In genomic region chr22:21642584-21643448, GRCh38 we compare ENCODE assay signal across 8 cellular contexts. TPM values are rescaled to one million over a fixed set of nuclear protein-coding genes. Genes with fewer than 3 reads are reported as not detected.
DNase-seq lines count a peak whose midpoint lies in the region; ATAC-seq, FAIRE-seq and TF ChIP-seq lines count a peak whose summit lies in the region.

No MANE protein-coding gene starts in this region.

- H4K20me1 ChIP-seq in HepG2 (ENCODE audit: insufficient read depth, low read length) = no peaks in the 10 kb centered on the region

- DNase-seq in SIG-M5 treated with dmso at 0.1 percent for 504 hours (lab: John Stamatoyannopoulos, UW; ENCODE audit: unreplicated experiment) (peak; percentile 46), SIG-M5 (lab: John Stamatoyannopoulos, UW) (no peak), NCI-H146 treated with DMSO at 0.1 percent for 48 hours (lab: John Stamatoyannopoulos, UW; ENCODE audit: unreplicated experiment) (peak; percentile 7), chondrocyte (ENCODE audit: low spot score) (no peak), HepG2 (ENCODE audit: low spot score) (peak; percentile 62), Ammon's horn (ENCODE audit: low spot score) (no peak)
- DNase-seq in stimulated activated CD4-positive, alpha-beta T cell treated with anti-CD3 and anti-CD28 coated beads, TNF-alpha, amount 100 ng/mL, for 48 hours (ENCODE audit: low read depth in 3 of 3) = peak in 2 of 3 donors; percentile 43 to 63

- peaks cover 56% of the 10 kb centered on the region for H3K4me1 ChIP-seq in HepG2 (ENCODE audit: insufficient read depth, low read length)

- TF ChIP-seq EP300 in HepG2 (IDR thresholded peaks at IDR 0.05; ENCODE audit: low read depth in 2 of 2, low read length in 2 of 2) (no peak), HepG2 (CRISPR knock-in tag; IDR thresholded peaks at IDR 0.05; ENCODE audit: borderline replicate concordance) (no peak)

- no peaks in the 10 kb centered on the region for H3K9me3 Mint-ChIP-seq in chondrocyte (ENCODE audit: low read depth)

- peaks cover 4% of the 10 kb centered on the region for H3K36me3 Mint-ChIP-seq in chondrocyte (ENCODE audit: low read depth)

- H3K79me2 ChIP-seq in HepG2 (ENCODE audit: insufficient read depth, low read length) = peaks cover 10% of the 10 kb centered on the region

- BruUV-seq in HepG2 (replicated peaks; lab: Mats Ljungman, UMichigan) = TSS peak; percentile 60

- FAIRE-seq in HepG2 (lab: Jason Lieb, UNC) = peak; percentile 86

- peak overlapping the region; percentile 82 for H3K4me2 ChIP-seq in HepG2 (ENCODE audit: low read depth, low read length)

- H3K4me1 Mint-ChIP-seq in chondrocyte (ENCODE audit: low read depth) = peaks cover 29% of the 10 kb centered on the region

- H3K27ac Mint-ChIP-seq in chondrocyte (ENCODE audit: unreplicated experiment) = peak overlapping the region; percentile 90

- TF ChIP-seq CTCF in WI38 (IDR thresholded peaks at IDR 0.05; ENCODE audit: low read depth, low read length) = peak; percentile 51
- TF ChIP-seq CTCF in chondrocyte (IDR thresholded peaks at IDR 0.05) = peak; percentile 84
- peak; percentile 78 for TF ChIP-seq CTCF in HepG2 (CRISPR knock-in tag; IDR thresholded peaks at IDR 0.05)

- H3K9me3 ChIP-seq in HepG2 (ENCODE audit: low read length) = no peaks in the 10 kb centered on the region

- H3K4me3 Mint-ChIP-seq in chondrocyte (ENCODE audit: unreplicated experiment) = peak overlapping the region; percentile 87

- in situ Hi-C loops in HepG2 (cut with HindIII; ENCODE audit: extremely low pct_ligation_motif_present, low pct_unique_long_range_greater_than_20kb) = no loop called here

- TF ChIP-seq RAD21 in HepG2 (CRISPR knock-in tag; IDR thresholded peaks at IDR 0.05) = peak; percentile 74

- no peaks in the 10 kb centered on the region for H3K27me3 ChIP-seq in HepG2 (ENCODE audit: control insufficient read depth in 1 of 2, insufficient read depth in 2 of 2, low read length in 2 of 2)

- intact Hi-C loops in HepG2 (cut with micrococcal nuclease; ENCODE audit: unreplicated experiment) = loop anchor here (2.0 to 5.0 kb wide), 2 partner anchors 18 to 51 kb away; no protein-coding TSS in a partner anchor

- H2AFZ ChIP-seq in HepG2 (ENCODE audit: low read length) = no peak overlapping the region

- ATAC-seq in HepG2 = peak; percentile 50

- CTCF ChIA-PET in HepG2 (lab: Yijun Ruan, JAX; ENCODE audit: low intra/inter-chr PET ratio, low total read pairs) = interaction anchor here (1.6 to 3.0 kb wide), 3 partner anchors 13 to 49 kb away, joined by 3 to 16 read pairs (median 11); partner anchors contain the start of gene YDJC

- no peak; a peak in 1 of 4 replicates for TF ChIP-seq POLR2A in HepG2 (IDR thresholded peaks at IDR 0.05; ENCODE audit: insufficient read depth in 1 of 2, low read depth in 2 of 2, low read length in 2 of 2)

- H3K36me3 ChIP-seq in HepG2 (replicated peaks in 1 of 2; ENCODE audit: control insufficient read depth in 1 of 2, insufficient read depth in 2 of 2, low read length in 2 of 2) = peaks cover 0 to 13% of the 10 kb centered on the region in 2 experiments; a peak in 2 of 5 replicates

- WGBS in HepG2 (ENCODE audit: low lambda C conversion rate) = 2% methylated on average over 26 of the region's 56 CpGs

- H3K9ac ChIP-seq in HepG2 (ENCODE audit: insufficient read depth, low read depth, low read length) = peak overlapping the region; percentile 79

- POLR2A ChIA-PET in HepG2 (lab: Yijun Ruan, JAX) = interaction anchor here (0.6 to 3.3 kb wide), 11 partner anchors 7 to 685 kb away, joined by 3 to 58 read pairs (median 5); partner anchors contain the start of genes CCDC116, PPIL2 and YDJC

- H3K27me3 Mint-ChIP-seq in chondrocyte (ENCODE audit: low read depth) = no peaks in the 10 kb centered on the region

- peak overlapping the region; percentile 78 for H3K27ac ChIP-seq in HepG2 (ENCODE audit: extremely low read length, insufficient read depth, low read length)

- H3K4me3 ChIP-seq in WI38 (ENCODE audit: low read depth, low read length) (peak overlapping the region; percentile 77), HepG2 (replicated peaks in 1 of 3; ENCODE audit: insufficient read depth in 1 of 3, low read depth in 2 of 3, low read length in 3 of 3) (peak overlapping the region; percentile 66 to 87 (median 85))

RNA-seq across cellular contexts. Expression of gene SDF2L1, which starts 0.7 kb away (rescaled TPM):
- total RNA-seq in chondrocyte (21.2 to 28.4 TPM (median 26.0 TPM) in 3 replicates), HepG2 (2016; rRNA removed; fragmentation: Illumina TruSeq; extraction: Trizol) (39.7 and 57.4 TPM in 2 replicates)
- total RNA-seq in HepG2 (2016; cell fraction: cytosol; rRNA removed; fragmentation: Illumina TruSeq; extraction: Trizol; ENCODE audit: low read depth) = 33.2 and 40.3 TPM in 2 replicates
- total RNA-seq in HepG2 (2016; cell fraction: insoluble cytoplasmic fraction; rRNA removed; fragmentation: Illumina TruSeq; extraction: Trizol) = 40.0 and 62.7 TPM in 2 replicates
- 45.7 and 54.6 TPM in 2 replicates for total RNA-seq in HepG2 (2016; cell fraction: membrane; rRNA removed; fragmentation: Illumina TruSeq; extraction: Trizol)
- 34.2 and 40.4 TPM in 2 replicates for total RNA-seq in HepG2 (2016; cell fraction: nucleus; rRNA removed; fragmentation: Illumina TruSeq; extraction: Trizol)
- 16.6 and 18.0 TPM in 2 replicates for polyA plus RNA-seq in HepG2 (2011; rRNA removed)
- polyA plus RNA-seq in HepG2 (2011; cell fraction: cytosol; rRNA removed) = 15.2 and 26.9 TPM in 2 replicates
- polyA plus RNA-seq in HepG2 (2011; cell fraction: nucleus; rRNA removed) = 10.9 and 11.0 TPM in 2 replicates
- polyA plus RNA-seq in HepG2 (2012) = 13.3 and 21.0 TPM in 2 replicates
- polyA plus RNA-seq in HepG2 (2016; cell fraction: cytosol; fragmentation: Illumina TruSeq; extraction: Trizol; ENCODE audit: low read depth) = 42.3 and 50.0 TPM in 2 replicates
- polyA plus RNA-seq in HepG2 (2016; cell fraction: insoluble cytoplasmic fraction; fragmentation: Illumina TruSeq; extraction: Trizol; ENCODE audit: low read depth) = 46.2 TPM in 2 replicates
- polyA plus RNA-seq in HepG2 (2016; cell fraction: membrane; fragmentation: Illumina TruSeq; extraction: Trizol; ENCODE audit: low read depth) = 43.9 and 48.5 TPM in 2 replicates
- 73.9 and 89.3 TPM in 2 replicates for polyA plus RNA-seq in HepG2 (2016; cell fraction: nucleus; fragmentation: Illumina TruSeq; extraction: Trizol; ENCODE audit: insufficient read depth, low read depth)
- polyA minus RNA-seq in HepG2 (2011; rRNA and poly(A)+ RNA removed; ENCODE audit: low replicate concordance) = 24.5 and 32.2 TPM in 2 replicates
- 8.3 and 14.1 TPM in 2 replicates for polyA minus RNA-seq in HepG2 (2011; cell fraction: cytosol; rRNA and poly(A)+ RNA removed)
- 2.6 and 5.5 TPM in 2 replicates for polyA minus RNA-seq in HepG2 (2011; cell fraction: nucleus; rRNA and poly(A)+ RNA removed)

RNA-seq across cellular contexts. Expression of gene CCDC116, which starts 10.3 kb away (rescaled TPM):
- total RNA-seq in chondrocyte = 0.44 to 0.85 TPM (median 0.47 TPM) in 3 replicates
- total RNA-seq in HepG2 (2016; rRNA removed; fragmentation: Illumina TruSeq; extraction: Trizol) = 0.33 TPM in 1 of 2 replicates, not detected in the other
- total RNA-seq in HepG2 (2016; cell fraction: cytosol; rRNA removed; fragmentation: Illumina TruSeq; extraction: Trizol; ENCODE audit: low read depth) = 0.09 TPM in 1 of 2 replicates, not detected in the other
- total RNA-seq in HepG2 (2016; cell fraction: insoluble cytoplasmic fraction; rRNA removed; fragmentation: Illumina TruSeq; extraction: Trizol) = 0.13 and 0.15 TPM in 2 replicates
- total RNA-seq in HepG2 (2016; cell fraction: membrane; rRNA removed; fragmentation: Illumina TruSeq; extraction: Trizol) = 0.28 TPM in 1 of 2 replicates, not detected in the other
- 0.19 and 0.28 TPM in 2 replicates for total RNA-seq in HepG2 (2016; cell fraction: nucleus; rRNA removed; fragmentation: Illumina TruSeq; extraction: Trizol)
- 0.05 and 0.15 TPM in 2 replicates for polyA plus RNA-seq in HepG2 (2011; rRNA removed)
- polyA plus RNA-seq in HepG2 (2011; cell fraction: cytosol; rRNA removed) = 0.04 and 0.13 TPM in 2 replicates
- 0.78 and 0.79 TPM in 2 replicates for polyA plus RNA-seq in HepG2 (2011; cell fraction: nucleus; rRNA removed)
- 0.05 and 0.15 TPM in 2 replicates for polyA plus RNA-seq in HepG2 (2012)
- 0.05 and 0.07 TPM in 2 replicates for polyA plus RNA-seq in HepG2 (2016; cell fraction: cytosol; fragmentation: Illumina TruSeq; extraction: Trizol; ENCODE audit: low read depth)
- 0.17 TPM in 1 of 2 replicates, not detected in the other for polyA plus RNA-seq in HepG2 (2016; cell fraction: insoluble cytoplasmic fraction; fragmentation: Illumina TruSeq; extraction: Trizol; ENCODE audit: low read depth)
- 0.16 TPM in 1 of 2 replicates, not detected in the other for polyA plus RNA-seq in HepG2 (2016; cell fraction: membrane; fragmentation: Illumina TruSeq; extraction: Trizol; ENCODE audit: low read depth)
- polyA plus RNA-seq in HepG2 (2016; cell fraction: nucleus; fragmentation: Illumina TruSeq; extraction: Trizol; ENCODE audit: insufficient read depth, low read depth) = 0.64 and 0.97 TPM in 2 replicates
- 0.07 and 0.12 TPM in 2 replicates for polyA minus RNA-seq in HepG2 (2011; rRNA and poly(A)+ RNA removed; ENCODE audit: low replicate concordance)
- polyA minus RNA-seq in HepG2 (2011; cell fraction: cytosol; rRNA and poly(A)+ RNA removed) = not detected in 2 replicates
- polyA minus RNA-seq in HepG2 (2011; cell fraction: nucleus; rRNA and poly(A)+ RNA removed) = 0.39 and 0.50 TPM in 2 replicates

RNA-seq across cellular contexts. Expression of gene YDJC, which starts 13.0 kb away (rescaled TPM):
- total RNA-seq in chondrocyte (13.3 to 14.6 TPM (median 14.6 TPM) in 3 replicates), HepG2 (2016; rRNA removed; fragmentation: Illumina TruSeq; extraction: Trizol) (27.0 and 32.0 TPM in 2 replicates)
- total RNA-seq in HepG2 (2016; cell fraction: cytosol; rRNA removed; fragmentation: Illumina TruSeq; extraction: Trizol; ENCODE audit: low read depth) = 18.2 and 18.6 TPM in 2 replicates
- 28.2 and 30.6 TPM in 2 replicates for total RNA-seq in HepG2 (2016; cell fraction: insoluble cytoplasmic fraction; rRNA removed; fragmentation: Illumina TruSeq; extraction: Trizol)
- 30.4 and 39.2 TPM in 2 replicates for total RNA-seq in HepG2 (2016; cell fraction: membrane; rRNA removed; fragmentation: Illumina TruSeq; extraction: Trizol)
- 14.3 and 16.0 TPM in 2 replicates for total RNA-seq in HepG2 (2016; cell fraction: nucleus; rRNA removed; fragmentation: Illumina TruSeq; extraction: Trizol)
- 15.3 and 19.9 TPM in 2 replicates for polyA plus RNA-seq in HepG2 (2011; rRNA removed)
- 15.7 and 30.3 TPM in 2 replicates for polyA plus RNA-seq in HepG2 (2011; cell fraction: cytosol; rRNA removed)
- polyA plus RNA-seq in HepG2 (2011; cell fraction: nucleus; rRNA removed) = 42.4 and 43.1 TPM in 2 replicates
- 10.8 and 14.7 TPM in 2 replicates for polyA plus RNA-seq in HepG2 (2012)
- 20.1 and 25.1 TPM in 2 replicates for polyA plus RNA-seq in HepG2 (2016; cell fraction: cytosol; fragmentation: Illumina TruSeq; extraction: Trizol; ENCODE audit: low read depth)
- polyA plus RNA-seq in HepG2 (2016; cell fraction: insoluble cytoplasmic fraction; fragmentation: Illumina TruSeq; extraction: Trizol; ENCODE audit: low read depth) = 30.6 and 33.5 TPM in 2 replicates
- polyA plus RNA-seq in HepG2 (2016; cell fraction: membrane; fragmentation: Illumina TruSeq; extraction: Trizol; ENCODE audit: low read depth) = 32.1 and 32.9 TPM in 2 replicates
- 31.4 and 34.1 TPM in 2 replicates for polyA plus RNA-seq in HepG2 (2016; cell fraction: nucleus; fragmentation: Illumina TruSeq; extraction: Trizol; ENCODE audit: insufficient read depth, low read depth)
- polyA minus RNA-seq in HepG2 (2011; rRNA and poly(A)+ RNA removed; ENCODE audit: low replicate concordance) = 24.6 and 29.4 TPM in 2 replicates
- polyA minus RNA-seq in HepG2 (2011; cell fraction: cytosol; rRNA and poly(A)+ RNA removed) = 8.5 and 10.8 TPM in 2 replicates
- polyA minus RNA-seq in HepG2 (2011; cell fraction: nucleus; rRNA and poly(A)+ RNA removed) = 11.7 and 13.1 TPM in 2 replicates

RNA-seq across cellular contexts. Expression of gene PPIL2, which starts 23.0 kb away (rescaled TPM):
- total RNA-seq in chondrocyte = 36.0 to 46.6 TPM (median 36.8 TPM) in 3 replicates
- 31.6 and 31.9 TPM in 2 replicates for total RNA-seq in HepG2 (2016; rRNA removed; fragmentation: Illumina TruSeq; extraction: Trizol)
- total RNA-seq in HepG2 (2016; cell fraction: cytosol; rRNA removed; fragmentation: Illumina TruSeq; extraction: Trizol; ENCODE audit: low read depth) = 9.2 and 10.5 TPM in 2 replicates
- 23.6 and 33.0 TPM in 2 replicates for total RNA-seq in HepG2 (2016; cell fraction: insoluble cytoplasmic fraction; rRNA removed; fragmentation: Illumina TruSeq; extraction: Trizol)
- total RNA-seq in HepG2 (2016; cell fraction: membrane; rRNA removed; fragmentation: Illumina TruSeq; extraction: Trizol) = 9.1 and 9.4 TPM in 2 replicates
- 42.7 and 45.7 TPM in 2 replicates for total RNA-seq in HepG2 (2016; cell fraction: nucleus; rRNA removed; fragmentation: Illumina TruSeq; extraction: Trizol)
- 56.1 and 59.4 TPM in 2 replicates for polyA plus RNA-seq in HepG2 (2011; rRNA removed)
- polyA plus RNA-seq in HepG2 (2011; cell fraction: cytosol; rRNA removed) = 22.8 and 28.5 TPM in 2 replicates
- polyA plus RNA-seq in HepG2 (2011; cell fraction: nucleus; rRNA removed) = 197 and 240 TPM in 2 replicates
- polyA plus RNA-seq in HepG2 (2012) = 26.0 and 29.4 TPM in 2 replicates
- 2.5 and 3.3 TPM in 2 replicates for polyA plus RNA-seq in HepG2 (2016; cell fraction: cytosol; fragmentation: Illumina TruSeq; extraction: Trizol; ENCODE audit: low read depth)
- polyA plus RNA-seq in HepG2 (2016; cell fraction: insoluble cytoplasmic fraction; fragmentation: Illumina TruSeq; extraction: Trizol; ENCODE audit: low read depth) = 30.7 and 39.2 TPM in 2 replicates
- 6.2 and 7.6 TPM in 2 replicates for polyA plus RNA-seq in HepG2 (2016; cell fraction: membrane; fragmentation: Illumina TruSeq; extraction: Trizol; ENCODE audit: low read depth)
- 66.3 and 80.1 TPM in 2 replicates for polyA plus RNA-seq in HepG2 (2016; cell fraction: nucleus; fragmentation: Illumina TruSeq; extraction: Trizol; ENCODE audit: insufficient read depth, low read depth)
- 22.5 and 39.0 TPM in 2 replicates for polyA minus RNA-seq in HepG2 (2011; rRNA and poly(A)+ RNA removed; ENCODE audit: low replicate concordance)
- polyA minus RNA-seq in HepG2 (2011; cell fraction: cytosol; rRNA and poly(A)+ RNA removed) = 15.4 and 16.6 TPM in 2 replicates
- polyA minus RNA-seq in HepG2 (2011; cell fraction: nucleus; rRNA and poly(A)+ RNA removed) = 108 and 114 TPM in 2 replicates

Comparison
In these comparisons a context has a peak if more than half of its experiments do, and no peak if none do; other contexts are left out.
1. DNase-seq: peak in SIG-M5 treated with dmso at 0.1 percent for 504 hours (single experiment), NCI-H146 treated with DMSO at 0.1 percent for 48 hours (single experiment), HepG2 (single experiment) and stimulated activated CD4-positive, alpha-beta T cell treated with anti-CD3 and anti-CD28 coated beads, TNF-alpha, amount 100 ng/mL, for 48 hours (2 of 3); none in SIG-M5 (single experiment), chondrocyte (single experiment) and Ammon's horn (single experiment).
2. Peak in every context shown above with its lines, with median percentiles within 50 percentile points of each other: CTCF ChIP-seq.